Comparison of ENCODE assay signal across 9 cellular contexts in the genomic region with DNA sequence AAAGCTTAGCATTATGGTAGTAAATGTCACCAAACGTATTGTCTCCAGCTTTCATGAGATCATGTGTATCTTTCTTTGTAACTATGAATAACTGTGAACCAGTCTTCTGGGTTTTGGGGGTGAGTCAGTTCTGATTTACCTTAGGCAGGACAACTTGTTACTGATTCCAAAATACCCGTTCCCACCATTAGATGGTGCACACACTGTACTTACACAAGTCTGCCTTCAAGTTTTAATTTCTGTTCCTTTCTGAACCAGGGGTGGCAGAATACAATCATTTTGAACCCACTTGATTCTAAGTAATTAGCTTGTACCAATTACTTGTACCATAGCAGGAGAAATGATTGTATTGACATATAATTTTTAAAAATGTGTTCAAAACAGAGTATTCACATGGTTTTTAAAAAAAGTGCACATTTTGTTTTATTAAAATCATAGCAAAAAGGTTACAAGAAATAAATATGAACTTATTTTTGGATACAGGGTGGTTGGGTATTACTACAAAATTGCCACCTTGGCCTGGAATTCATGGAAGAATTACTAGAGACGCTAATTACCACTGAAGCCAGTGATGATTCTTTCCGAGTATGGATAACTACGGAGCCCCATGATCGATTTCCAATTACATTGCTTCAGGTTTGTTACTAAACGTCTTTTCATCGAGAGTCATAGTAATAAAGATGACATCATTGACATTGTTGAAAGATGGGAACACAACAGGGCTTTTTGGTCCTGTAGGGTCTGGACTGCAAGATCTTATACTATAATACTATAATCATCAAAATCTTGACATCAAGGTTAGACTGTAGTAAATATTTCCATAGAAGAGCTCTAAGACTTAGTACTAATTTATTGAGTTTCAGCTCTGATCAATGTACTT.
DNase-seq lines count a peak whose midpoint lies in the region; ATAC-seq, FAIRE-seq and TF ChIP-seq lines count a peak whose summit lies in the region.
"Had no signal": no experiment of that assay in that cellular context is flagged by ENCODE, and none has a peak within 500 bp of the region (broad histone marks: within the 10 kb centered on the region; RNA-seq: fewer than 3 reads in every experiment).

No MANE protein-coding gene starts in this region.

- peaks cover under 1% of the 10 kb centered on the region for H3K27me3 ChIP-seq in HL-60 (ENCODE audit: insufficient read depth, poor library complexity, severe bottlenecking)
- H3K27me3 ChIP-seq in K562 (ENCODE audit: control insufficient read depth in 2 of 2, insufficient read depth in 2 of 2, low read length in 2 of 2), result peaks cover 0 to 6% of the 10 kb centered on the region in 2 experiments; a peak in 2 of 5 replicates
- H3K27me3 ChIP-seq: BLaER1 treated with 17β-estradiol and CSF1 and Interleukin-3, amounts not matched to agents 10 nM and 100 nM had no signal

- H3K79me2 ChIP-seq in K562 (ENCODE audit: control insufficient read depth, insufficient read depth, low read length), result no peaks in the 10 kb centered on the region

- TF ChIP-seq CTCF in HL-60 (IDR thresholded peaks at IDR 0.05; ENCODE audit: insufficient read depth, low read length) (peak; percentile 47), K562 (IDR thresholded peaks at IDR 0.05 in 2 of 3, conservative IDR thresholded peaks at IDR 0.05 in 1 of 3; ENCODE audit: insufficient read depth in 2 of 3, low read depth in 1 of 3, low read length in 3 of 3) (peak; percentile 81 to 99 (median 97))

- no peak for TF ChIP-seq POLR2A in K562 (conservative IDR thresholded peaks at IDR 0.05)

- in situ Hi-C loops in K562 (cut with MboI), result no loop called here

- peaks cover 0 to 4% of the 10 kb centered on the region in 2 experiments; a peak in 2 of 5 replicates for H3K4me1 ChIP-seq in K562 (replicated peaks in 1 of 2; ENCODE audit: control insufficient read depth in 2 of 2, insufficient read depth in 2 of 2, low read length in 2 of 2)
- H3K4me1 ChIP-seq: BLaER1 treated with 17β-estradiol and CSF1 and Interleukin-3, amounts not matched to agents 10 nM and 100 nM had no signal

- BruUV-seq in K562 (replicated peaks; lab: Mats Ljungman, UMichigan), result no TSS peak

- no peak overlapping the region for H3K4me2 ChIP-seq in K562 (ENCODE audit: insufficient read depth, low read length)
- H3K4me2 ChIP-seq: BLaER1 treated with 17β-estradiol and CSF1 and Interleukin-3, amounts not matched to agents 10 nM and 100 nM had no signal

- TF ChIP-seq EP300 in K562 (IDR thresholded peaks at IDR 0.05; ENCODE audit: low read length), result no peak

- DNase-seq in NCI-H2171 treated with DMSO at 0.1 percent for 48 hours (lab: John Stamatoyannopoulos, UW) (peak; percentile 71), NCI-H2171 (lab: John Stamatoyannopoulos, UW) (no peak), HL-60 (ENCODE audit: low read depth in 1 of 2, low spot score in 1 of 2) (peak; percentile 20 to 44), NCI-H82 (lab: John Stamatoyannopoulos, UW) (peak; percentile 78), K562 (ENCODE audit: extremely low read depth in 1 of 4, low spot score in 3 of 4) (peak; percentile 58 to 78 (median 65)), iPS-NIHi7 (ENCODE audit: extremely low spot score) (peak; percentile 39)
- peak; percentile 13 for DNase-seq in stimulated activated naive CD8-positive, alpha-beta T cell treated with anti-CD3 and anti-CD28 coated beads, Interleukin-15, Interleukin-2, amounts not matched to agents 100 U/mL and 50 U/mL, for 24 hours

- intact Hi-C loops in K562 (cut with micrococcal nuclease), result loop anchor here (1.0 kb wide), 2 partner anchors 329 to 337 kb away; no protein-coding TSS in a partner anchor

- CTCF ChIA-PET in K562 (lab: Yijun Ruan, JAX; ENCODE audit: low intra/inter-chr PET ratio), result interaction anchor here (0.6 to 2.1 kb wide), 8 partner anchors 115 to 336 kb away, joined by 3 to 16 read pairs (median 4); no protein-coding TSS in a partner anchor

- no peaks in the 10 kb centered on the region for H3K36me3 ChIP-seq in K562 (ENCODE audit: control insufficient read depth, insufficient read depth, low read length)
- H3K36me3 ChIP-seq: BLaER1 treated with 17β-estradiol and CSF1 and Interleukin-3, amounts not matched to agents 10 nM and 100 nM had no signal

- WGBS in K562 (ENCODE audit: insufficient coverage, low coverage, missing lambda C conversion rate), result 4% methylated on average over 8 of the region's 8 CpGs

- peak; percentile 91 for FAIRE-seq in K562 (lab: Jason Lieb, UNC)

- no peaks in the 10 kb centered on the region for H3K9me3 ChIP-seq in K562 (replicated peaks; ENCODE audit: control insufficient read depth, insufficient read depth, low read depth, low read length)
- H3K9me3 ChIP-seq: BLaER1 treated with 17β-estradiol and CSF1 and Interleukin-3, amounts not matched to agents 10 nM and 100 nM had no signal

- no peaks in the 10 kb centered on the region for H4K20me1 ChIP-seq in K562 (replicated peaks; ENCODE audit: control insufficient read depth, insufficient read depth, low read length)
- H4K20me1 ChIP-seq: BLaER1 treated with 17β-estradiol and CSF1 and Interleukin-3, amounts not matched to agents 10 nM and 100 nM had no signal

- no peak overlapping the region for H3K4me3 ChIP-seq in HL-60 (replicated peaks; ENCODE audit: insufficient read depth, low read length)
- no peak overlapping the region for H3K4me3 ChIP-seq in K562
- H3K4me3 ChIP-seq: BLaER1 treated with 17β-estradiol and CSF1 and Interleukin-3, amounts not matched to agents 10 nM and 100 nM had no signal

- TF ChIP-seq RAD21 in K562 (CRISPR knock-in tag; conservative IDR thresholded peaks at IDR 0.05 in 1 of 2, IDR thresholded peaks at IDR 0.05 in 1 of 2), result peak; percentile 77 to 88

- ATAC-seq in K562, result peak; percentile 97
- peak; percentile 95 for ATAC-seq in stimulated activated naive CD8-positive, alpha-beta T cell treated with anti-CD3 and anti-CD28 coated beads, Interleukin-15, Interleukin-2, amounts not matched to agents 100 U/mL and 50 U/mL, for 24 hours
- no peak for ATAC-seq in HG02884 (IDR thresholded peaks at IDR 0.05; ENCODE audit: unreplicated experiment)

- H2AFZ ChIP-seq in K562 (ENCODE audit: low read depth, low read length), result no peak overlapping the region

- H3K27ac ChIP-seq in HL-60 (replicated peaks) (no peak overlapping the region), K562 (ENCODE audit: extremely low read depth, low read depth, low read length) (no peak overlapping the region)
- H3K27ac ChIP-seq: BLaER1 treated with 17β-estradiol and CSF1 and Interleukin-3, amounts not matched to agents 10 nM and 100 nM had no signal

- POLR2A ChIA-PET in K562 (lab: Yijun Ruan, JAX), result interaction anchor here (0.5 to 0.6 kb wide), 2 partner anchors 24 to 208 kb away, joined by 3 read pairs; no protein-coding TSS in a partner anchor

- no peak overlapping the region for H3K9ac ChIP-seq in K562 (ENCODE audit: insufficient read depth in 1 of 2, low read depth in 2 of 2, low read length in 2 of 2)
- H3K9ac ChIP-seq: BLaER1 treated with 17β-estradiol and CSF1 and Interleukin-3, amounts not matched to agents 10 nM and 100 nM had no signal

- H3K9me1 ChIP-seq in K562 (ENCODE audit: control insufficient read depth, insufficient read depth, low read length), result no peaks in the 10 kb centered on the region

TF ChIP-seq in K562, 482 proteins besides CTCF, POLR2A, EP300 and RAD21 (continues in another document):
- TF ChIP-seq NEUROD1 (IDR thresholded peaks at IDR 0.05; ENCODE audit: borderline replicate concordance, low read depth, low read length, partially characterized antibody), result no peak
- TF ChIP-seq ZFX (CRISPR knock-in tag; IDR thresholded peaks at IDR 0.05), result no peak
- TF ChIP-seq SIN3B (IDR thresholded peaks at IDR 0.05; ENCODE audit: low read depth), result no peak
- TF ChIP-seq TAL1 (IDR thresholded peaks at IDR 0.05), result no peak
- TF ChIP-seq HIVEP1 (CRISPR knock-in tag; IDR thresholded peaks at IDR 0.05), result no peak
- no peak for TF ChIP-seq MIER1 (IDR thresholded peaks at IDR 0.05; ENCODE audit: low read depth)
- TF ChIP-seq STAT5A (IDR thresholded peaks at IDR 0.05; ENCODE audit: borderline replicate concordance, low read length), result no peak
- no peak for TF ChIP-seq ZSCAN29 (IDR thresholded peaks at IDR 0.05)
- TF ChIP-seq, protein P1, sequence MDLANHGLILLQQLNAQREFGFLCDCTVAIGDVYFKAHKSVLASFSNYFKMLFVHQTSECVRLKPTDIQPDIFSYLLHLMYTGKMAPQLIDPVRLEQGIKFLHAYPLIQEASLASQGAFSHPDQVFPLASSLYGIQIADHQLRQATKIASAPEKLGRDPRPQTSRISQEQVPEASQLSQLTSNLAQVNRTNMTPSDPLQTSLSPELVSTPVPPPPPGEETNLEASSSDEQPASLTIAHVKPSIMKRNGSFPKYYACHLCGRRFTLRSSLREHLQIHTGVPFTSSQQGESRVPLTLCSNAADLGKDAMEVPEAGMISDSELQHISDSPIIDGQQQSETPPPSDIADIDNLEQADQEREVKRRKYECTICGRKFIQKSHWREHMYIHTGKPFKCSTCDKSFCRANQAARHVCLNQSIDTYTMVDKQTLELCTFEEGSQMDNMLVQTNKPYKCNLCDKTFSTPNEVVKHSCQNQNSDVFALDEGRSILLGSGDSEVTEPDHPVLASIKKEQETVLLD (IDR thresholded peaks at IDR 0.05), result no peak
- 0 out of 2 replicates have a peak, but pooled peaks have one; percentile 29 for TF ChIP-seq PHF21A (IDR thresholded peaks at IDR 0.05; ENCODE audit: borderline replicate concordance, low read depth)
- TF ChIP-seq SIN3A (IDR thresholded peaks at IDR 0.05; ENCODE audit: borderline replicate concordance in 2 of 2, control insufficient read depth in 1 of 2, low read depth in 2 of 2, low read length in 2 of 2), result no peak
- no peak for TF ChIP-seq ZNF146 (CRISPR knock-in tag; IDR thresholded peaks at IDR 0.05; ENCODE audit: unreplicated experiment)
- TF ChIP-seq CTCFL (IDR thresholded peaks at IDR 0.05; ENCODE audit: borderline replicate concordance, insufficient read depth, low read depth, low read length, poor library complexity, severe bottlenecking), result peak; percentile 69
- TF ChIP-seq SP1 (CRISPR knock-in tag; IDR thresholded peaks at IDR 0.05), result no peak
